In the genomic region with DNA sequence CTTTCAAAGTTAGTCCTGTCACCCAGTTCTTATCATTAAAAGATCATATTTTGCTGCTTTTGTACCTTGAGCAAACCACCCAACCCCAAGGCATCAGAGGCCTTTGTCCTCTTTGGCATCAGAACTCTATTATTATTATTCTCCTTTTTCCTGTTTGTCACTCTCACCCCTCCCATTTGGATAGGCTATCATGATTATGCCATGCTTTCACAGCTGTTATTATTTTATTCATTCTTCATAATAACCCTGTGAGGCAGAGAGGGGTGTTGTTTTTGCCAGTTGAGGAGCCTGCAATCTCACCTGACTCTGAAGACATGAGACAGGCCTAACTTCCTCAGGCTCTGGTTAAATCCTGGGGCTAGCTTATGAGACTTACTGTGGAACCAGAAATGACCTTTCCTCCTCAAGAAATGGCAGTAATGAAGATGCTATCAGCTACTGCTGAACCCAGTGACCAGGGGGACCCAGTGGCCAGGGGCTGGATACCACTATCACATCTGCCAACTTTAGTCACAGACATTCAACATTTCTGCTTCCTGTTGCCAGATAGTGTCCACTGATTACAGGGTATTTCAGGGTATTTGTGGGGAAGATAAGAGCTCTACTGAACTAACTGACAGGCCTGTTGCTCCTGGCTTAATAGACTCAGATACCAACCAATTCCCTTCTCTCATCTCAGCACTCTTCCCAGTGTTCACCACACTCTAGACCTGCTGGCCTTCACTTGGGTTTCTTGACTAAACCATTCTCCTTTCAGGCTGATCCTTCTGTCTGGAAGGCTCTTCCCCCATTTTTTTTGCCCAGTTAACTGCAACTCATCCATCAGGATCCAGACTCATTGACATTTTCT, we compare ENCODE assay signal across 1 cellular context.
TF ChIP-seq lines count a peak whose summit lies in the region.

No MANE protein-coding gene starts in this region.

TF ChIP-seq in IMR-90, 13 proteins besides CTCF, POLR2A, EP300 and RAD21 (continued from another document):
- TF ChIP-seq, protein P1, sequence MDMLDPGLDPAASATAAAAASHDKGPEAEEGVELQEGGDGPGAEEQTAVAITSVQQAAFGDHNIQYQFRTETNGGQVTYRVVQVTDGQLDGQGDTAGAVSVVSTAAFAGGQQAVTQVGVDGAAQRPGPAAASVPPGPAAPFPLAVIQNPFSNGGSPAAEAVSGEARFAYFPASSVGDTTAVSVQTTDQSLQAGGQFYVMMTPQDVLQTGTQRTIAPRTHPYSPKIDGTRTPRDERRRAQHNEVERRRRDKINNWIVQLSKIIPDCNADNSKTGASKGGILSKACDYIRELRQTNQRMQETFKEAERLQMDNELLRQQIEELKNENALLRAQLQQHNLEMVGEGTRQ (IDR thresholded peaks at IDR 0.05; ENCODE audit: low read depth, low read length): no peak
